Comparison of ENCODE assay signal across 8 cellular contexts in genomic region chr1:156140879-156141707, GRCh38. TPM values are rescaled to one million over a fixed set of nuclear protein-coding genes. Genes with fewer than 3 reads are reported as not detected.
A peak's percentile ranks its signal among the peaks of the same experiment; 100 is the strongest.
DNase-seq lines count a peak whose midpoint lies in the region; ATAC-seq and TF ChIP-seq lines count a peak whose summit lies in the region.

No MANE protein-coding gene starts in this region.

- H3K9ac ChIP-seq in adipocyte (ENCODE audit: low read length): peak overlapping the region; percentile 59

- no peaks in the 10 kb centered on the region for H3K9me3 ChIP-seq in adipocyte (ENCODE audit: control insufficient read depth, low read length)

- H3K36me3 ChIP-seq in adipocyte (ENCODE audit: control insufficient read depth, insufficient read depth, low read length, severe bottlenecking): peaks cover 51% of the 10 kb centered on the region

- H3K9me3 Mint-ChIP-seq in CD14-positive monocyte: peaks cover 0 to 2% (median 0%) of the 10 kb centered on the region in 7 donors
- no peaks in the 10 kb centered on the region for H3K9me3 Mint-ChIP-seq in IgD-negative memory B cell

- H3K27me3 ChIP-seq in adipocyte (replicated peaks; ENCODE audit: control insufficient read depth, insufficient read depth, low read length): no peaks in the 10 kb centered on the region

- H3K4me3 Mint-ChIP-seq in CD14-positive monocyte (no peak overlapping the region), IgD-negative memory B cell (no peak overlapping the region)

- TF ChIP-seq CTCF in CD14-positive monocyte (IDR thresholded peaks at IDR 0.05): peak; percentile 83

- H3K27me3 Mint-ChIP-seq in CD14-positive monocyte (ENCODE audit: low read depth in 3 of 3) (peaks cover 41 to 55% (median 43%) of the 10 kb centered on the region in 3 donors), IgD-negative memory B cell (peaks cover 14% of the 10 kb centered on the region)

- peaks cover 15% of the 10 kb centered on the region for H3K4me1 ChIP-seq in adipocyte (ENCODE audit: control insufficient read depth, insufficient read depth, low read length)

- peak overlapping the region in 1 of 7 donors; percentile 2 for H3K27ac Mint-ChIP-seq in CD14-positive monocyte
- H3K27ac Mint-ChIP-seq in IgD-negative memory B cell: peak overlapping the region; percentile 55 to 59 (median 57)

- no peak overlapping the region for H3K4me3 ChIP-seq in adipocyte (ENCODE audit: low read length)

- H3K36me3 Mint-ChIP-seq in CD14-positive monocyte (peaks cover 5% of the 10 kb centered on the region in 2 donors), IgD-negative memory B cell (peaks cover 6% of the 10 kb centered on the region)

- no peak for ATAC-seq in HG02763 (IDR thresholded peaks at IDR 0.05; ENCODE audit: unreplicated experiment)
- no peak for ATAC-seq in GM21717 (IDR thresholded peaks at IDR 0.05; ENCODE audit: unreplicated experiment)

- no peak for DNase-seq in CD14-positive monocyte (ENCODE audit: low spot score)
- DNase-seq in adipocyte (ENCODE audit: low read depth): peak; percentile 51
- DNase-seq in hypothalamus (lab: John Stamatoyannopoulos, UW): peak in 32 of 51 donors; percentile 16 to 79 (median 50)
- peak; percentile 74 for DNase-seq in stimulated activated CD8-positive, alpha-beta memory T cell treated with anti-CD3 and anti-CD28 coated beads, Interleukin-4, amount 100 ng/mL, for 48 hours
- no peak for DNase-seq in NK-92 (lab: John Stamatoyannopoulos, UW; ENCODE audit: unreplicated experiment)

- intact Hi-C loops in CD14-positive monocyte (cut with micrococcal nuclease): no loop called here

- H3K4me1 Mint-ChIP-seq in CD14-positive monocyte (peaks cover 6% of the 10 kb centered on the region), IgD-negative memory B cell (peaks cover 2 to 4% (median 2%) of the 10 kb centered on the region in 3 donors)

RNA-seq across cellular contexts. Expression of gene SEMA4A, which starts 12.3 kb away (rescaled TPM):
- 100 to 1,000 TPM in 1 of 2 donors, 10 to 100 TPM in 1; 72.3 to 121 TPM for polyA plus RNA-seq in CD14-positive monocyte
- polyA plus RNA-seq in IgD-negative memory B cell: 11.0 TPM

RNA-seq across cellular contexts. Expression of gene LMNA, which starts 26.6 kb away (rescaled TPM):
- 10 to 100 TPM; 16.5 to 24.7 TPM for polyA plus RNA-seq in CD14-positive monocyte
- polyA plus RNA-seq in IgD-negative memory B cell: 5.7 TPM

RNA-seq across cellular contexts. Expression of gene SLC25A44, which starts 52.8 kb away (rescaled TPM):
- polyA plus RNA-seq in CD14-positive monocyte (10 to 100 TPM; 17.1 to 28.8 TPM), IgD-negative memory B cell (16.6 TPM)

RNA-seq across cellular contexts. Expression of gene MEX3A, which starts 58.8 kb away (rescaled TPM):
- not detected for polyA plus RNA-seq in CD14-positive monocyte
- polyA plus RNA-seq in IgD-negative memory B cell: 0.05 TPM

Comparison
In these comparisons a context has a peak if more than half of its experiments do, and no peak if none do; other contexts are left out.
1. DNase-seq: peak in adipocyte (single experiment), hypothalamus (32 of 51) and stimulated activated CD8-positive, alpha-beta memory T cell treated with anti-CD3 and anti-CD28 coated beads, Interleukin-4, amount 100 ng/mL, for 48 hours (single experiment); none in CD14-positive monocyte (single experiment) and NK-92 (single experiment).